Comparison of ENCODE assay signal across 9 cellular contexts in the genomic region with DNA sequence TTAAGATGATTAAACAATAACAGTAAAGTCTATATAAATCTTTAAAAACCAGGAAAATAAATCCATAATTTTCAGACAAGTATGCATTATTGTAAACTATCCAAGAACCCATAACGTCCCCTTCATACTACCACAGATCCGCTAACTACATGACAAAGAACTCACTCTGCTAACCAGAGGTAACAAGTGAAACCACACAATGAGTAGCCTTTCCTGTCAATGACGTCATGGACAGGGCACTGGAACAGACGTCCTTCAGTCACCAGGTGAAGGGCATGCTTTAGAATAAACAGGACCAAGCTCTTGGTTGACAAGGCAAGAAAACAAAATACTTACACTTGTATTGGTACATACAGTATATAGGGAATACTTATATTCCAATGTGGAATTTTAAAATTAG. TPM values are rescaled to one million over a fixed set of nuclear protein-coding genes. Genes with fewer than 3 reads are reported as not detected.
DNase-seq lines count a peak whose midpoint lies in the region; ATAC-seq, FAIRE-seq and TF ChIP-seq lines count a peak whose summit lies in the region.
"Had no signal": no experiment of that assay in that cellular context is flagged by ENCODE, and none has a peak within 500 bp of the region (broad histone marks: within the 10 kb centered on the region; RNA-seq: fewer than 3 reads in every experiment).

No MANE protein-coding gene starts in this region.

- whole genome bisulfite sequencing in gastroesophageal sphincter (ENCODE audit: low coverage in 1 of 2), 2 donors, result 26 to 52% methylated on average over 3 to 4 of the region's 4 CpGs

- CTCF ChIA-PET in naive thymus-derived CD4-positive, alpha-beta T cell (lab: Charles Lee), result no interaction called here
- CTCF ChIA-PET in activated CD4-positive, alpha-beta T cell treated with anti-CD3 and anti-CD28 coated beads for 36 hours (lab: Charles Lee), result no interaction called here

- no peak overlapping the region for H3K27ac Mint-ChIP-seq in naive thymus-derived CD4-positive, alpha-beta T cell
- H3K27ac Mint-ChIP-seq in activated CD4-positive, alpha-beta T cell treated with anti-CD3 and anti-CD28 coated beads for 36 hours, result no peak overlapping the region

- TF ChIP-seq CTCF in gastroesophageal sphincter (IDR thresholded peaks at IDR 0.05), result no peak

- peaks cover 0 to 11% (median 2%) of the 10 kb centered on the region in 7 donors for H3K4me1 Mint-ChIP-seq in naive thymus-derived CD4-positive, alpha-beta T cell
- H3K4me1 Mint-ChIP-seq in activated CD4-positive, alpha-beta T cell treated with anti-CD3 and anti-CD28 coated beads for 36 hours, result no peaks in the 10 kb centered on the region

- H3K4me3 Mint-ChIP-seq in naive thymus-derived CD4-positive, alpha-beta T cell, result no peak overlapping the region
- no peak overlapping the region for H3K4me3 Mint-ChIP-seq in activated CD4-positive, alpha-beta T cell treated with anti-CD3 and anti-CD28 coated beads for 36 hours

- POLR2A ChIA-PET in naive thymus-derived CD4-positive, alpha-beta T cell (lab: Charles Lee), result interaction anchor here (0.8 kb wide), 1 partner anchor 64 kb away, joined by 3 read pairs; no protein-coding TSS in a partner anchor
- POLR2A ChIA-PET in activated CD4-positive, alpha-beta T cell treated with anti-CD3 and anti-CD28 coated beads for 36 hours (lab: Charles Lee), result interaction anchor here (0.8 kb wide), 1 partner anchor 15 kb away, joined by 3 read pairs; no protein-coding TSS in a partner anchor

- no peak for TF ChIP-seq EP300 in gastroesophageal sphincter (IDR thresholded peaks at IDR 0.05)

- peaks cover 0 to 2% (median 0%) of the 10 kb centered on the region in 11 donors for H3K9me3 Mint-ChIP-seq in naive thymus-derived CD4-positive, alpha-beta T cell
- no peaks in the 10 kb centered on the region for H3K9me3 Mint-ChIP-seq in activated CD4-positive, alpha-beta T cell treated with anti-CD3 and anti-CD28 coated beads for 36 hours (ENCODE audit: low read depth)

- peak; percentile 48 for FAIRE-seq in RCC 7860 (lab: Jason Lieb, UNC)

- H3K27me3 Mint-ChIP-seq in naive thymus-derived CD4-positive, alpha-beta T cell, result no peaks in the 10 kb centered on the region
- H3K27me3 Mint-ChIP-seq in activated CD4-positive, alpha-beta T cell treated with anti-CD3 and anti-CD28 coated beads for 36 hours, result no peaks in the 10 kb centered on the region

- DNase-seq in EL, result peak; percentile 50
- peak; percentile 45 for DNase-seq in RCC 7860 (ENCODE audit: low spot score)
- DNase-seq in naive thymus-derived CD4-positive, alpha-beta T cell, result no peak
- no peak for DNase-seq in NCI-H524 treated with DMSO at 0.1 percent for 48 hours (lab: John Stamatoyannopoulos, UW)
- no peak for DNase-seq in activated CD4-positive, alpha-beta T cell treated with anti-CD3 and anti-CD28 coated beads for 36 hours
- DNase-seq: retina had no signal

- no peaks in the 10 kb centered on the region for H3K4me1 ChIP-seq in naive thymus-derived CD4-positive, alpha-beta T cell (ENCODE audit: control insufficient read depth in 2 of 2, insufficient read depth in 2 of 2, low read length in 2 of 2)
- peaks cover 0 to 19% (median 0%) of the 10 kb centered on the region in 3 donors for H3K4me1 ChIP-seq in gastroesophageal sphincter

- H3K4me3 ChIP-seq in naive thymus-derived CD4-positive, alpha-beta T cell (ENCODE audit: low read length), result no peak overlapping the region
- no peak overlapping the region for H3K4me3 ChIP-seq in gastroesophageal sphincter

- peaks cover 0 to 30% (median 21%) of the 10 kb centered on the region in 5 donors for H3K36me3 Mint-ChIP-seq in naive thymus-derived CD4-positive, alpha-beta T cell
- H3K36me3 Mint-ChIP-seq in activated CD4-positive, alpha-beta T cell treated with anti-CD3 and anti-CD28 coated beads for 36 hours (ENCODE audit: low read depth), result peaks cover 2% of the 10 kb centered on the region

- intact Hi-C loops in naive thymus-derived CD4-positive, alpha-beta T cell (cut with micrococcal nuclease), result no loop called here
- intact Hi-C loops in activated CD4-positive, alpha-beta T cell treated with anti-CD3 and anti-CD28 coated beads for 36 hours (cut with DNase I, micrococcal nuclease), result no loop called here

- TF ChIP-seq POLR2A in gastroesophageal sphincter (IDR thresholded peaks at IDR 0.05), result no peak

- H3K27ac ChIP-seq in naive thymus-derived CD4-positive, alpha-beta T cell (ENCODE audit: low read depth, low read length), result no peak overlapping the region
- H3K27ac ChIP-seq in gastroesophageal sphincter, result peak overlapping the region in 1 of 4 donors; percentile 15

- H3K27me3 ChIP-seq in naive thymus-derived CD4-positive, alpha-beta T cell (ENCODE audit: control insufficient read depth in 2 of 2, insufficient read depth in 2 of 2, low read length in 2 of 2), result no peaks in the 10 kb centered on the region
- H3K27me3 ChIP-seq in gastroesophageal sphincter, result no peaks in the 10 kb centered on the region

- ATAC-seq in esophagus mucosa (peak; percentile 52), GM21390 (IDR thresholded peaks at IDR 0.05; ENCODE audit: unreplicated experiment) (no peak), gastroesophageal sphincter (no peak)
- peak; percentile 78 for ATAC-seq in naive thymus-derived CD4-positive, alpha-beta T cell
- ATAC-seq in activated CD4-positive, alpha-beta T cell treated with anti-CD3 and anti-CD28 coated beads for 36 hours, result no peak

- H3K9me3 ChIP-seq in naive thymus-derived CD4-positive, alpha-beta T cell (ENCODE audit: control insufficient read depth in 2 of 3, low read length in 3 of 3), result no peaks in the 10 kb centered on the region
- H3K9me3 ChIP-seq in gastroesophageal sphincter, result no peaks in the 10 kb centered on the region

- no peaks in the 10 kb centered on the region for H3K36me3 ChIP-seq in naive thymus-derived CD4-positive, alpha-beta T cell (ENCODE audit: control insufficient read depth in 2 of 3, insufficient read depth in 3 of 3, low read length in 3 of 3)
- no peaks in the 10 kb centered on the region for H3K36me3 ChIP-seq in gastroesophageal sphincter

RNA-seq across cellular contexts. Expression of a gene that starts 45.2 kb away (rescaled TPM):
- 13.7 TPM for total RNA-seq in esophagus mucosa
- total RNA-seq in naive thymus-derived CD4-positive, alpha-beta T cell, result 10 to 100 TPM in 4 of 5 experiments, 1 to 10 TPM in 1; 3.6 to 76.3 (median 23.3) TPM
- 10 to 100 TPM; 14.8 to 18.1 TPM for polyA plus RNA-seq in naive thymus-derived CD4-positive, alpha-beta T cell
- 100 to 1,000 TPM in 2 of 4 donors, 10 to 100 TPM in 2; 84.7 to 105 (median 98.5) TPM for total RNA-seq in gastroesophageal sphincter
- total RNA-seq in activated CD4-positive, alpha-beta T cell treated with anti-CD3 and anti-CD28 coated beads for 36 hours, result 10 to 100 TPM; 10.3 to 13.3 TPM

Comparison
In these comparisons a context has a peak if more than half of its experiments do, and no peak if none do; other contexts are left out.
1. DNase-seq: peak in EL (single experiment) and RCC 7860 (single experiment); none in naive thymus-derived CD4-positive, alpha-beta T cell (0 of 9), NCI-H524 treated with DMSO at 0.1 percent for 48 hours (single experiment) and activated CD4-positive, alpha-beta T cell treated with anti-CD3 and anti-CD28 coated beads for 36 hours (single experiment).
2. ATAC-seq: peak in esophagus mucosa (single experiment) and naive thymus-derived CD4-positive, alpha-beta T cell (single experiment); none in GM21390 (single experiment), gastroesophageal sphincter (single experiment) and activated CD4-positive, alpha-beta T cell treated with anti-CD3 and anti-CD28 coated beads for 36 hours (single experiment).